Comparison of ENCODE assay signal across 17 cellular contexts in genomic region chr2:25957743-25958142, GRCh38. TPM values are rescaled to one million over a fixed set of nuclear protein-coding genes. Genes with fewer than 3 reads are reported as not detected.
A peak's percentile ranks its signal among the peaks of the same experiment; 100 is the strongest.
DNase-seq lines count a peak whose midpoint lies in the region; ATAC-seq, FAIRE-seq and TF ChIP-seq lines count a peak whose summit lies in the region.
"Had no signal": no experiment of that assay in that cellular context is flagged by ENCODE, and none has a peak within 500 bp of the region (broad histone marks: within the 10 kb centered on the region; RNA-seq: fewer than 3 reads in every experiment).

No MANE protein-coding gene starts in this region.

- H3K27me3 ChIP-seq in RWPE2 (ENCODE audit: insufficient read depth, poor library complexity, severe bottlenecking): no peaks in the 10 kb centered on the region
- no peaks in the 10 kb centered on the region for H3K27me3 ChIP-seq in foreskin keratinocyte
- no peaks in the 10 kb centered on the region for H3K27me3 ChIP-seq in vagina
- H3K27me3 ChIP-seq in small intestine (ENCODE audit: control insufficient read depth in 2 of 2, insufficient read depth in 2 of 2, low read length in 2 of 2): no peaks in the 10 kb centered on the region
- H3K27me3 ChIP-seq: BLaER1 treated with 17β-estradiol and CSF1 and Interleukin-3, amounts not matched to agents 10 nM and 100 nM had no signal

- 86 to 93% (median 89%) methylated on average over 10 of the region's 10 CpGs for WGBS in small intestine, 3 donors

- H3K4me3 ChIP-seq in RWPE2 (ENCODE audit: severe bottlenecking): no peak overlapping the region
- no peak overlapping the region for H3K4me3 ChIP-seq in vagina
- H3K4me3 ChIP-seq in small intestine (ENCODE audit: low read depth in 1 of 2, low read length in 2 of 2): no peak overlapping the region
- H3K4me3 ChIP-seq: BLaER1 treated with 17β-estradiol and CSF1 and Interleukin-3, amounts not matched to agents 10 nM and 100 nM had no signal

- no peak for FAIRE-seq in small intestine (lab: Jason Lieb, UNC)
- FAIRE-seq: D721Med, G401.6, GM12891 had no signal

- DNase-seq in HK-2 (ENCODE audit: unreplicated experiment) (peak; percentile 66), RWPE2 (ENCODE audit: low spot score) (no peak), foreskin keratinocyte (no peak), NCI-H2171 treated with DMSO at 0.1 percent for 48 hours (lab: John Stamatoyannopoulos, UW) (no peak), vagina (ENCODE audit: extremely low spot score in 2 of 2) (no peak), small intestine (no peak), NCI-H1694 (lab: John Stamatoyannopoulos, UW) (no peak)
- DNase-seq: CD4-positive, alpha-beta T cell; DMS153; DMS79 treated with DMSO at 0.1 percent for 48 hours; EL; GOT3; H9 had no signal

- no peaks in the 10 kb centered on the region for H3K9me3 ChIP-seq in RWPE2 (ENCODE audit: severe bottlenecking)
- H3K9me3 ChIP-seq in vagina: no peaks in the 10 kb centered on the region
- no peaks in the 10 kb centered on the region for H3K9me3 ChIP-seq in small intestine (ENCODE audit: control insufficient read depth, low read depth)
- H3K9me3 ChIP-seq: BLaER1 treated with 17β-estradiol and CSF1 and Interleukin-3, amounts not matched to agents 10 nM and 100 nM had no signal

- 0 out of 2 replicates have a peak, but pooled peaks cover 7% of the 10 kb centered on the region for H3K36me3 ChIP-seq in RWPE2 (ENCODE audit: low read depth)
- H3K36me3 ChIP-seq in vagina: no peaks in the 10 kb centered on the region
- H3K36me3 ChIP-seq in small intestine (ENCODE audit: control insufficient read depth in 2 of 2, insufficient read depth in 2 of 2, low read length in 2 of 2): no peaks in the 10 kb centered on the region

- intact Hi-C loops in vagina (cut with DNase I): loop anchor here (10.0 kb wide), 1 partner anchor 187 kb away; no protein-coding TSS in a partner anchor

- peaks cover 11% of the 10 kb centered on the region for H3K4me1 ChIP-seq in RWPE2 (ENCODE audit: insufficient read depth, poor library complexity, severe bottlenecking)
- peaks cover 11% of the 10 kb centered on the region for H3K4me1 ChIP-seq in foreskin keratinocyte
- no peaks in the 10 kb centered on the region for H3K4me1 ChIP-seq in vagina
- no peaks in the 10 kb centered on the region for H3K4me1 ChIP-seq in small intestine (ENCODE audit: control insufficient read depth in 2 of 2, insufficient read depth in 1 of 2, low read depth in 1 of 2, low read length in 1 of 2)

- no peak for TF ChIP-seq POLR2A in vagina (IDR thresholded peaks at IDR 0.05)

- H3K27ac ChIP-seq in RWPE2 (ENCODE audit: poor library complexity, severe bottlenecking): no peak overlapping the region
- no peak overlapping the region for H3K27ac ChIP-seq in foreskin keratinocyte
- no peak overlapping the region for H3K27ac ChIP-seq in vagina
- no peak overlapping the region for H3K27ac ChIP-seq in small intestine (ENCODE audit: low read depth in 1 of 2, low read length in 1 of 2)

- TF ChIP-seq CTCF in RWPE2 (IDR thresholded peaks at IDR 0.05; ENCODE audit: poor library complexity, severe bottlenecking): no peak
- no peak for TF ChIP-seq CTCF in foreskin keratinocyte (conservative IDR thresholded peaks at IDR 0.05)
- TF ChIP-seq CTCF in vagina (IDR thresholded peaks at IDR 0.05): no peak

- peak; percentile 38; the same call in 1 of the 3 replicates for ATAC-seq in RWPE2 (ENCODE audit: low read depth)
- peak; percentile 51 for ATAC-seq in foreskin keratinocyte

RNA-seq across cellular contexts. Expression of gene KIF3C, which starts 24.6 kb away (rescaled TPM):
- 20.6 and 22.6 TPM in 2 replicates for total RNA-seq in foreskin keratinocyte
- 11.3 and 11.7 TPM in 2 replicates for polyA plus RNA-seq in foreskin keratinocyte
- total RNA-seq in vagina: 9.3 TPM
- 1 to 10 TPM in 1 of 3 donors, under 1 TPM in 2; 0.22 to 6.3 (median 0.81) TPM for polyA plus RNA-seq in small intestine
